5 cellular contexts compared by ENCODE assay signal in the genomic region with DNA sequence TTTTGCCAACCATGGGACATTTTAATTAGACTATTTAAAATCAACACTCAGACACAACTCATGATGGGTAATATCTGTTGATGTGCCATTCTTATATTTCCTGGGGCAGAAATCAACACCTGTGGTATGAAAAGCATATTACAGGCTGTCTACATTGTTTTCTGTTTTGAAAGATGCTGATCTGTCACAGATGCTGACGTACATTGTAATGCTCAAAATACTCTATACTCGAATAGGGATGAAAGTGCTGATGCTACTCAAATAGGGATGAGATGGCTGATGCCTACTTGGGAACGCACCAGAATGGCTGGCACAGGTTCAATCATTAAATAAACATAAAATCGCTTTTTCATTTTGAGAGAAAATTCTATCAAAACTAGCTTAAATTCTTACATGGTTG. TPM values are rescaled to one million over a fixed set of nuclear protein-coding genes. Genes with fewer than 3 reads are reported as not detected.
"Had no signal": no experiment of that assay in that cellular context is flagged by ENCODE, and none has a peak within 500 bp of the region (broad histone marks: within the 10 kb centered on the region; RNA-seq: fewer than 3 reads in every experiment).

No MANE protein-coding gene starts in this region.

- DNase-seq: H9, HCEC 1CT, IMR-90 had no signal

- H3K27ac Mint-ChIP-seq: GM23338, H9 had no signal

- H3K4me3 Mint-ChIP-seq: GM23338, H9 had no signal

- H3K4me1 Mint-ChIP-seq: GM23338, H9 had no signal

- H3K9me3 Mint-ChIP-seq: GM23338, H9 had no signal

RNA-seq across cellular contexts. Expression of gene TMEFF2, which starts 41.2 kb away (rescaled TPM):
- total RNA-seq: HT-29 had no signal
